In genomic region chr16:74446866-74447265, GRCh38 we compare ENCODE assay signal across 13 cellular contexts. TPM values are rescaled to one million over a fixed set of nuclear protein-coding genes. Genes with fewer than 3 reads are reported as not detected.
"Had no signal": no experiment of that assay in that cellular context is flagged by ENCODE, and none has a peak within 500 bp of the region (broad histone marks: within the 10 kb centered on the region; RNA-seq: fewer than 3 reads in every experiment).

No MANE protein-coding gene starts in this region.

- H3K27me3 ChIP-seq: dorsolateral prefrontal cortex, hepatocyte, left lung, stomach had no signal

- DNase-seq: activated CD4-positive, alpha-beta T cell treated with anti-CD3 and anti-CD28 coated beads for 36 hours; activated CD8-positive, alpha-beta memory T cell treated with anti-CD3 and anti-CD28 coated beads, Interleukin-2, amount 50 U/mL, for 48 hours; activated naive CD8-positive, alpha-beta T cell treated with anti-CD3 and anti-CD28 coated beads for 36 hours; anterior cingulate cortex; left lung; stomach; WERI-Rb-1 had no signal

- H3K27ac ChIP-seq: hepatocyte, WERI-Rb-1 had no signal

- ATAC-seq: activated CD4-positive, alpha-beta T cell treated with anti-CD3 and anti-CD28 coated beads for 36 hours; left lung; natural killer cell treated with Interleukin-12 subunit alpha and Interleukin-12 subunit beta and Interleukin-15 and Interleukin-18, amount 100 ng/mL, for 72 hours; SK-N-SH treated with all-trans-retinoic acid at 6 μM for 48 hours had no signal

- H3K9me3 ChIP-seq: left lung, stomach had no signal

- H3K4me3 ChIP-seq: dorsolateral prefrontal cortex, hepatocyte, left lung, skin epidermis, stomach had no signal

RNA-seq across cellular contexts. Expression of gene CLEC18B, which starts 25.6 kb away (rescaled TPM):
- total RNA-seq: urinary bladder had no signal
